In the genomic region with DNA sequence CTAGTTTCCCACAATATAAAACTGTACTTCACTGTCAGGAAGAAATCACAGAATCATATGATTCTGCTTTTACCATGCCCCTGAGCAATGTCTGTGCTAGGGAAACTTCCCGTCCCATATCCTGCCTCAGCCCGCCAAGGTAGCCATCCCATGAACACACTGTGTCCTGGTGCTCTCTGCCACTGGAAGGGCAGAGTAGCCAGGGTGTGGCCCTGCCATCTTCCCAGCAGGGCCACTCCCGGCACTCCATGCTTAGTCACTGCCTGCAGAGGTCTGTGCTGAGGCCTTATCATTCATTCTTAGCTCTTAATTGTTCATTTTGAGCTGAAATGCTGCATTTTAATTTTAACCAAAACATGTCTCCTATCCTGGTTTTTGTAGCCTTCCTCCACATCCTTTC, we compare ENCODE assay signal across 1 cellular context.
TF ChIP-seq lines count a peak whose summit lies in the region.

No MANE protein-coding gene starts in this region.

TF ChIP-seq in HepG2, 621 proteins besides CTCF, POLR2A, EP300 and RAD21:
- no peak for TF ChIP-seq MXI1 (IDR thresholded peaks at IDR 0.05; ENCODE audit: borderline replicate concordance, low read depth, low read length)
- TF ChIP-seq TSC22D2 (CRISPR knock-in tag; IDR thresholded peaks at IDR 0.05; ENCODE audit: borderline replicate concordance): no peak
